1 cellular context compared by ENCODE assay signal in the genomic region with DNA sequence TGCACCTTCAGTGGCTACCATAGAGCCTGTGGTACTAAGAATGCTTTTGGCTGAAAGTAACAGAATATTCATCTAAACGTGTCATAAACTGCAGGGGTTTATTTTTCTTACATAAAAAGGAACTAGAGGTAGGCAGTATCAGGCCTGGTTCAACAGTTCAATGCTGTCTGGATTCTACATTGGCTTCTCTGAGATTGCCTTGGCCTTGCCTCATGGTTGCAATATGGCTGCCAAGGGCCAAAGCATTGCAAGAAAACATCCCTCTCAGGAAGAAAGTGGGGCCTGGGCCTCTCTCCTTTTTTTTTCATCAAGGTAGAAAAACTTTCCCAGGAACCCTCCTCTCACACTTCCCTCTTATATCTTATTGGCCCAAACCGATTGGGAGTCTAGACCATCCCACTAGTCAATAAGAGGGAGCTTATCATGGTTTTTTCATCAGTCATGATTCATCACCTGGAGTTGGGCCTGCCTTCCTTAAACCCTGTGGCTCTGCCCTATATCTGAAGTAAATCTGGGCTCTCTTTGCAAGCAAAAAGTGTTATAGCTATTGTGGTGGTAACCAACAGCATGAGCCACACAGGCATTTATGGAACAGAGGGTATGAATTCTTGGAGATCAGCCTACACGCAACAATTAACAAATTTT.
TF ChIP-seq lines count a peak whose summit lies in the region.

No MANE protein-coding gene starts in this region.

TF ChIP-seq in HEK293, 187 proteins besides CTCF, POLR2A, EP300 and RAD21:
- TF ChIP-seq ZNF626 (tag by site-specific recombination; IDR thresholded peaks at IDR 0.05) (no peak), ZNF580 (tag by site-specific recombination; IDR thresholded peaks at IDR 0.05) (0 out of 2 replicates have a peak, but pooled peaks have one; percentile 19), ZBTB20 (tag by site-specific recombination; IDR thresholded peaks at IDR 0.05) (no peak), GFI1B (tag by site-specific recombination; IDR thresholded peaks at IDR 0.05) (no peak), ZNF121 (tag by site-specific recombination; IDR thresholded peaks at IDR 0.05) (no peak)
